14 cellular contexts compared by ENCODE assay signal in genomic region chr1:44778705-44779576, GRCh38. TPM values are rescaled to one million over a fixed set of nuclear protein-coding genes. Genes with fewer than 3 reads are reported as not detected.
A peak's percentile ranks its signal among the peaks of the same experiment; 100 is the strongest.
DNase-seq lines count a peak whose midpoint lies in the region; ATAC-seq, FAIRE-seq and TF ChIP-seq lines count a peak whose summit lies in the region.
"Had no signal": no experiment of that assay in that cellular context is flagged by ENCODE, and none has a peak within 500 bp of the region (broad histone marks: within the 10 kb centered on the region; RNA-seq: fewer than 3 reads in every experiment).

No MANE protein-coding gene starts in this region.

- peaks cover 7 to 20% of the 10 kb centered on the region in 2 donors for H3K36me3 ChIP-seq in kidney (ENCODE audit: control insufficient read depth in 1 of 2, insufficient read depth in 2 of 2, low read length in 2 of 2)

- no peak overlapping the region for H3K4me3 ChIP-seq in kidney (ENCODE audit: low read length in 2 of 2)
- H3K4me3 ChIP-seq: thyroid gland had no signal

- H3K27me3 ChIP-seq in CD4-positive, alpha-beta T cell (ENCODE audit: control insufficient read depth, insufficient read depth, low read length), result no peaks in the 10 kb centered on the region
- H3K27me3 ChIP-seq: thyroid gland had no signal

- no peaks in the 10 kb centered on the region for H3K9me3 Mint-ChIP-seq in CD4-positive, alpha-beta T cell
- H3K9me3 Mint-ChIP-seq in activated T-helper 17 cell treated with anti-CD3 and anti-CD28 coated beads, Interleukin-2, amount 50 U/mL, for 72 hours, result no peaks in the 10 kb centered on the region

- no peak for DNase-seq in CD4-positive, alpha-beta T cell
- peak; percentile 12 for DNase-seq in kidney
- DNase-seq in RPMI8226, result no peak
- DNase-seq in DMS53 (lab: John Stamatoyannopoulos, UW), result no peak
- DNase-seq: GOT3, left colon, NCI-H1105, NCI-H446, thyroid gland had no signal

- no peak for ATAC-seq in CD4-positive, alpha-beta T cell (ENCODE audit: poor library complexity)
- ATAC-seq in GM18505 (IDR thresholded peaks at IDR 0.05; ENCODE audit: unreplicated experiment), result no peak
- ATAC-seq in activated T-helper 17 cell treated with anti-CD3 and anti-CD28 coated beads, Interleukin-2, amount 50 U/mL, for 72 hours (replicated peaks), result no peak
- no peak for ATAC-seq in HG03159 (IDR thresholded peaks at IDR 0.05; ENCODE audit: unreplicated experiment)
- ATAC-seq: left colon had no signal

- POLR2A ChIA-PET in CD4-positive, alpha-beta T cell (lab: Charles Lee), result interaction anchor here (0.6 to 1.9 kb wide), 4 partner anchors 21 to 57 kb away, joined by 3 to 8 read pairs (median 4); partner anchors contain the start of gene PLK3

- peak overlapping the region; percentile 89 for H3K27ac Mint-ChIP-seq in CD4-positive, alpha-beta T cell
- H3K27ac Mint-ChIP-seq in activated T-helper 17 cell treated with anti-CD3 and anti-CD28 coated beads, Interleukin-2, amount 50 U/mL, for 72 hours, result peak overlapping the region; percentile 83

- peaks cover 6 to 12% of the 10 kb centered on the region in 2 donors for H3K4me1 ChIP-seq in kidney (ENCODE audit: control insufficient read depth in 1 of 2, insufficient read depth in 1 of 2, low read depth in 1 of 2, low read length in 2 of 2)

- no peaks in the 10 kb centered on the region for H3K9me3 ChIP-seq in CD4-positive, alpha-beta T cell (ENCODE audit: control insufficient read depth, low read length)
- no peaks in the 10 kb centered on the region for H3K9me3 ChIP-seq in kidney (ENCODE audit: control insufficient read depth in 1 of 2, low read length in 2 of 2)
- H3K9me3 ChIP-seq: thyroid gland had no signal

- peaks cover 57% of the 10 kb centered on the region for H3K36me3 Mint-ChIP-seq in CD4-positive, alpha-beta T cell (ENCODE audit: low read depth)
- H3K36me3 Mint-ChIP-seq in activated T-helper 17 cell treated with anti-CD3 and anti-CD28 coated beads, Interleukin-2, amount 50 U/mL, for 72 hours (ENCODE audit: low read depth), result peaks cover 84% of the 10 kb centered on the region

- H3K4me3 Mint-ChIP-seq in CD4-positive, alpha-beta T cell, result peak overlapping the region; percentile 69
- peak overlapping the region; percentile 98 for H3K4me3 Mint-ChIP-seq in activated T-helper 17 cell treated with anti-CD3 and anti-CD28 coated beads, Interleukin-2, amount 50 U/mL, for 72 hours

- no peak for TF ChIP-seq CTCF in CD4-positive, alpha-beta T cell (IDR thresholded peaks at IDR 0.05)
- TF ChIP-seq CTCF in kidney (IDR thresholded peaks at IDR 0.05; ENCODE audit: borderline replicate concordance, extremely low read depth, insufficient read depth), result no peak

- H3K4me1 Mint-ChIP-seq in CD4-positive, alpha-beta T cell (ENCODE audit: low read depth), result peaks cover 53% of the 10 kb centered on the region
- H3K4me1 Mint-ChIP-seq in activated T-helper 17 cell treated with anti-CD3 and anti-CD28 coated beads, Interleukin-2, amount 50 U/mL, for 72 hours, result peaks cover 47% of the 10 kb centered on the region

- no peaks in the 10 kb centered on the region for H3K27me3 Mint-ChIP-seq in CD4-positive, alpha-beta T cell
- H3K27me3 Mint-ChIP-seq in activated T-helper 17 cell treated with anti-CD3 and anti-CD28 coated beads, Interleukin-2, amount 50 U/mL, for 72 hours, result no peaks in the 10 kb centered on the region

- no peak for FAIRE-seq in kidney (lab: Jason Lieb, UNC)
- FAIRE-seq: D721Med had no signal

- CTCF ChIA-PET in CD4-positive, alpha-beta T cell (lab: Charles Lee), result interaction anchor here (1.3 to 3.8 kb wide), 2 partner anchors 21 to 49 kb away, joined by 3 to 14 read pairs; partner anchors contain the start of gene PLK3

- no peak overlapping the region for H3K9ac ChIP-seq in kidney (ENCODE audit: low read length in 2 of 2)

- no peak overlapping the region for H3K27ac ChIP-seq in CD4-positive, alpha-beta T cell (ENCODE audit: low read depth, low read length)
- no peak overlapping the region for H3K27ac ChIP-seq in kidney (ENCODE audit: low read depth in 2 of 2, low read length in 2 of 2)
- H3K27ac ChIP-seq: thyroid gland had no signal

- intact Hi-C loops in CD4-positive, alpha-beta T cell (cut with DNase I, micrococcal nuclease), result loop anchor here in 1 of 2 experiments (5.0 to 10.0 kb wide), 5 partner anchors 47 to 716 kb away; partner anchors contain the start of genes ARMH1, MUTYH, RNU5D-1 and TESK2
- intact Hi-C loops in kidney (cut with DNase I), result no loop called here

- TF ChIP-seq POLR2A in GM18505 (IDR thresholded peaks at IDR 0.05; ENCODE audit: borderline replicate concordance, extremely low read depth, insufficient read depth, insufficient read length), result peak; percentile 17

RNA-seq across cellular contexts. Expression of gene RPS8, which starts 3.6 kb away (rescaled TPM):
- 1,000 to 10,000 TPM; 3,394 to 3,436 TPM for total RNA-seq in CD4-positive, alpha-beta T cell
- 1,000 to 10,000 TPM; 2,475 to 3,183 TPM for total RNA-seq in activated T-helper 17 cell treated with anti-CD3 and anti-CD28 coated beads, Interleukin-2, amount 50 U/mL, for 72 hours
- 1,449 TPM for total RNA-seq in kidney
- polyA plus RNA-seq in kidney (ENCODE audit: insufficient read depth, low read depth, low replicate concordance), result 1,538 TPM

RNA-seq across cellular contexts. Expression of gene BEST4, which starts 9.0 kb away (rescaled TPM):
- total RNA-seq in CD4-positive, alpha-beta T cell, result 1 to 10 TPM; 1.0 TPM
- 1 to 10 TPM in 1 of 2 donors, under 1 TPM in 1; 0.97 to 2.0 TPM for total RNA-seq in activated T-helper 17 cell treated with anti-CD3 and anti-CD28 coated beads, Interleukin-2, amount 50 U/mL, for 72 hours
- 0.50 TPM for total RNA-seq in kidney
- polyA plus RNA-seq in kidney (ENCODE audit: insufficient read depth, low read depth, low replicate concordance), result 0.37 TPM
- total RNA-seq: skeletal muscle tissue had no signal

RNA-seq across cellular contexts. Expression of gene PLK3, which starts 21.2 kb away (rescaled TPM):
- 100 to 1,000 TPM; 794 TPM for total RNA-seq in CD4-positive, alpha-beta T cell
- total RNA-seq in activated T-helper 17 cell treated with anti-CD3 and anti-CD28 coated beads, Interleukin-2, amount 50 U/mL, for 72 hours, result 10 to 100 TPM; 58.7 to 92.0 TPM
- total RNA-seq in kidney, result 24.3 TPM
- 4.4 TPM for polyA plus RNA-seq in kidney (ENCODE audit: insufficient read depth, low read depth, low replicate concordance)

RNA-seq across cellular contexts. Expression of gene DYNLT4, which starts 28.2 kb away (rescaled TPM):
- 1 to 10 TPM; 1.8 to 2.1 TPM for total RNA-seq in CD4-positive, alpha-beta T cell
- total RNA-seq in activated T-helper 17 cell treated with anti-CD3 and anti-CD28 coated beads, Interleukin-2, amount 50 U/mL, for 72 hours, result 1 to 10 TPM in 1 of 2 donors, under 1 TPM in 1; 0.56 to 1.2 TPM
- 1.2 TPM for total RNA-seq in kidney
- not detected for polyA plus RNA-seq in kidney (ENCODE audit: insufficient read depth, low read depth, low replicate concordance)
- total RNA-seq: skeletal muscle tissue had no signal

RNA-seq across cellular contexts. Expression of gene BTBD19, which starts 29.4 kb away (rescaled TPM):
- 10 to 100 TPM; 35.9 to 36.5 TPM for total RNA-seq in CD4-positive, alpha-beta T cell
- 10 to 100 TPM; 15.9 to 62.7 TPM for total RNA-seq in activated T-helper 17 cell treated with anti-CD3 and anti-CD28 coated beads, Interleukin-2, amount 50 U/mL, for 72 hours
- 16.5 TPM for total RNA-seq in kidney
- 3.2 TPM for polyA plus RNA-seq in kidney (ENCODE audit: insufficient read depth, low read depth, low replicate concordance)

Comparison
In these comparisons a context has a peak if more than half of its experiments do, and no peak if none do; other contexts are left out.
1. RNA of gene PLK3, which starts 21.2 kb away (total RNA-seq): 794 TPM in CD4-positive, alpha-beta T cell; 58.7 to 92.0 TPM in activated T-helper 17 cell treated with anti-CD3 and anti-CD28 coated beads, Interleukin-2, amount 50 U/mL, for 72 hours and 24.3 TPM in kidney (single experiment); every median in the first group is over 4 times any median in the second.